ENCODE assay signal across 6 cellular contexts in genomic region chr5:160789219-160789820, GRCh38.
"Had no signal": no experiment of that assay in that cellular context is flagged by ENCODE, and none has a peak within 500 bp of the region (broad histone marks: within the 10 kb centered on the region; RNA-seq: fewer than 3 reads in every experiment).

No MANE protein-coding gene starts in this region.

- H3K4me3 ChIP-seq: GM23338 had no signal

- H3K36me3 Mint-ChIP-seq: IgD-negative memory B cell had no signal

- H3K27ac ChIP-seq: HL-60 had no signal

- H2AFZ ChIP-seq: GM23338 had no signal

- H3K4me1 Mint-ChIP-seq: IgD-negative memory B cell had no signal

- H3K27me3 Mint-ChIP-seq: IgD-negative memory B cell had no signal

- DNase-seq: H9, HCEC 1CT had no signal

- H3K9me3 Mint-ChIP-seq: H9, IgD-negative memory B cell had no signal

- ATAC-seq: GM23338, HepG2 had no signal

- H3K4me3 Mint-ChIP-seq: GM23338, H9, IgD-negative memory B cell had no signal

- H3K27ac Mint-ChIP-seq: GM23338, H9, IgD-negative memory B cell had no signal
